In the genomic region with DNA sequence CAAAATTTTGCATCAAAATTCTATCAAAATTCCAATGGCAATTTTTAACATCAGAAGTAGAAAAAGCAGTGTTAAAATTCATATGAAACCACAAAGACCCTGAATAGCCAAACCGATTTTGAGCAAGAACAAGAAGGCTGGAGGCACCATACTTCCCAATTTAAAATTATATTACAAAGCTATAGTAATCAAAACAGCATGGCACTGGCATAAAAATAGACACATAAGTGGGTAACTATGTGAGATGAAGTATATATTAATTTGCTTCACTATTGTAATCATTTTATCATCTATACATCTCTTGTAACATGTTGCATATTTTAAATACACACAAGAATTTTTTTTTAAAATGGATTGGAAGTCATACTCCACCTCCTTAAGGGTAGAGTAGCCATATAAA, we compare ENCODE assay signal across 29 cellular contexts.
"Had no signal": no experiment of that assay in that cellular context is flagged by ENCODE, and none has a peak within 500 bp of the region (broad histone marks: within the 10 kb centered on the region; RNA-seq: fewer than 3 reads in every experiment).

No MANE protein-coding gene starts in this region.

- H3K36me3 ChIP-seq: stomach, suprapubic skin, thoracic aorta, thyroid gland, tibial artery, tibial nerve, transverse colon, upper lobe of left lung, upper lobe of right lung, uterus, vagina had no signal

- H3K27me3 ChIP-seq: stomach, suprapubic skin, testis, thyroid gland, tibial artery, tibial nerve, transverse colon, upper lobe of left lung, upper lobe of right lung, uterus, vagina had no signal

- H3K4me3 Mint-ChIP-seq: stimulated activated effector memory CD8-positive, alpha-beta T cell treated with anti-CD3 and anti-CD28 coated beads, Interleukin-12 subunit alpha, Interleukin-12 subunit beta, amount 100 ng/mL, for 72 hours; stimulated activated memory B cell treated with anti-CD40 and anti-IgM and Interleukin-4, amounts not matched to agents 10 μg/mL and 1 μg/mL and 100 μg/mL, for 72 hours; stimulated activated naive B cell treated with anti-CD40 and anti-IgM and Interleukin-4, amounts not matched to agents 10 μg/mL and 1 μg/mL and 100 μg/mL, for 72 hours; stimulated activated naive CD8-positive, alpha-beta T cell treated with anti-CD3 and anti-CD28 coated beads, Interleukin-15, amount 100 ng/mL, for 72 hours; stimulated activated naive CD8-positive, alpha-beta T cell treated with anti-CD3 and anti-CD28 coated beads, Interleukin-15, Interleukin-2, amounts not matched to agents 100 ng/mL and 50 ng/mL, for 24 hours; type B pancreatic cell had no signal

- H3K4me1 ChIP-seq: stomach, suprapubic skin, testis, thyroid gland, tibial nerve, transverse colon, upper lobe of left lung, upper lobe of right lung, uterus, vagina had no signal

- H3K27ac Mint-ChIP-seq: stimulated activated effector memory CD8-positive, alpha-beta T cell treated with anti-CD3 and anti-CD28 coated beads, Interleukin-12 subunit alpha, Interleukin-12 subunit beta, amount 100 ng/mL, for 72 hours; stimulated activated memory B cell treated with anti-CD40 and anti-IgM and Interleukin-4, amounts not matched to agents 10 μg/mL and 1 μg/mL and 100 μg/mL, for 72 hours; stimulated activated naive B cell treated with anti-CD40 and anti-IgM and Interleukin-4, amounts not matched to agents 10 μg/mL and 1 μg/mL and 100 μg/mL, for 72 hours; stimulated activated naive CD8-positive, alpha-beta T cell treated with anti-CD3 and anti-CD28 coated beads, Interleukin-15, amount 100 ng/mL, for 72 hours; stimulated activated naive CD8-positive, alpha-beta T cell treated with anti-CD3 and anti-CD28 coated beads, Interleukin-15, Interleukin-2, amounts not matched to agents 100 ng/mL and 50 ng/mL, for 24 hours; type B pancreatic cell had no signal

- H3K36me3 Mint-ChIP-seq: stimulated activated effector memory CD8-positive, alpha-beta T cell treated with anti-CD3 and anti-CD28 coated beads, Interleukin-12 subunit alpha, Interleukin-12 subunit beta, amount 100 ng/mL, for 72 hours; stimulated activated memory B cell treated with anti-CD40 and anti-IgM and Interleukin-4, amounts not matched to agents 10 μg/mL and 1 μg/mL and 100 μg/mL, for 72 hours; stimulated activated naive B cell treated with anti-CD40 and anti-IgM and Interleukin-4, amounts not matched to agents 10 μg/mL and 1 μg/mL and 100 μg/mL, for 72 hours had no signal

- H3K27me3 Mint-ChIP-seq: stimulated activated memory B cell treated with anti-CD40 and anti-IgM and Interleukin-4, amounts not matched to agents 10 μg/mL and 1 μg/mL and 100 μg/mL, for 72 hours; stimulated activated naive B cell treated with anti-CD40 and anti-IgM and Interleukin-4, amounts not matched to agents 10 μg/mL and 1 μg/mL and 100 μg/mL, for 72 hours; stimulated activated naive CD8-positive, alpha-beta T cell treated with anti-CD3 and anti-CD28 coated beads, Interleukin-15, amount 100 ng/mL, for 72 hours; stimulated activated naive CD8-positive, alpha-beta T cell treated with anti-CD3 and anti-CD28 coated beads, Interleukin-15, Interleukin-2, amounts not matched to agents 100 ng/mL and 50 ng/mL, for 24 hours; type B pancreatic cell had no signal

- H3K4me1 Mint-ChIP-seq: stimulated activated effector memory CD8-positive, alpha-beta T cell treated with anti-CD3 and anti-CD28 coated beads, Interleukin-12 subunit alpha, Interleukin-12 subunit beta, amount 100 ng/mL, for 72 hours; stimulated activated memory B cell treated with anti-CD40 and anti-IgM and Interleukin-4, amounts not matched to agents 10 μg/mL and 1 μg/mL and 100 μg/mL, for 72 hours; stimulated activated naive B cell treated with anti-CD40 and anti-IgM and Interleukin-4, amounts not matched to agents 10 μg/mL and 1 μg/mL and 100 μg/mL, for 72 hours; stimulated activated naive CD8-positive, alpha-beta T cell treated with anti-CD3 and anti-CD28 coated beads, Interleukin-15, amount 100 ng/mL, for 72 hours had no signal

- ATAC-seq: stimulated activated effector memory CD8-positive, alpha-beta T cell treated with anti-CD3 and anti-CD28 coated beads, Interleukin-12 subunit alpha, Interleukin-12 subunit beta, amount 100 ng/mL, for 72 hours; stimulated activated memory B cell treated with anti-CD40 and anti-IgM and Interleukin-4, amounts not matched to agents 10 μg/mL and 1 μg/mL and 100 μg/mL, for 72 hours; stimulated activated naive B cell treated with anti-CD40 and anti-IgM and Interleukin-4, amounts not matched to agents 10 μg/mL and 1 μg/mL and 100 μg/mL, for 72 hours; stimulated activated naive CD8-positive, alpha-beta T cell treated with anti-CD3 and anti-CD28 coated beads, Interleukin-15, amount 100 ng/mL, for 72 hours; stimulated activated naive CD8-positive, alpha-beta T cell treated with anti-CD3 and anti-CD28 coated beads, Interleukin-15, Interleukin-2, amounts not matched to agents 100 U/mL and 50 U/mL, for 24 hours; upper lobe of right lung had no signal

- H3K9me3 Mint-ChIP-seq: type B pancreatic cell had no signal

- FAIRE-seq: urothelium cell line had no signal

- H3K27ac ChIP-seq: stomach, suprapubic skin, testis, thoracic aorta, thyroid gland, tibial artery, tibial nerve, transverse colon, upper lobe of left lung, upper lobe of right lung, uterus, vagina had no signal

- DNase-seq: stimulated activated CD4-positive, alpha-beta T cell treated with anti-CD3 and anti-CD28 coated beads, Interleukin-2, amount 100 ng/mL, for 48 hours; stimulated activated CD4-positive, alpha-beta T cell treated with anti-CD3 and anti-CD28 coated beads, Interleukin-4, amount 100 ng/mL, for 1 hour; stimulated activated CD4-positive, alpha-beta T cell treated with anti-CD3 and anti-CD28 coated beads, Interleukin-4, amount 100 ng/mL, for 24 hours; stimulated activated CD4-positive, alpha-beta T cell treated with anti-CD3 and anti-CD28 coated beads, Interleukin-4, amount 100 ng/mL, for 4 hours; stimulated activated CD8-positive, alpha-beta memory T cell treated with anti-CD3 and anti-CD28 coated beads, Interleukin-4, amount 100 ng/mL, for 48 hours; stimulated activated naive B cell treated with anti-CD40 and anti-IgM and Interleukin-4, amounts not matched to agents 10 μg/mL and 1 μg/mL and 100 μg/mL, for 72 hours; stimulated activated naive CD4-positive, alpha-beta T cell; stimulated activated naive CD4-positive, alpha-beta T cell treated with Interleukin-2 at 50 U/mL for 16 hours; stimulated activated naive CD8-positive, alpha-beta T cell treated with anti-CD3 and anti-CD28 coated beads, Interleukin-15, amount 100 ng/mL, for 72 hours; stimulated activated naive CD8-positive, alpha-beta T cell treated with anti-CD3 and anti-CD28 coated beads, Interleukin-15, Interleukin-2, amounts not matched to agents 100 U/mL and 50 U/mL, for 24 hours; stomach; substantia nigra; testis; thyroid gland; tibial artery; transverse colon; trophoblast cell; upper lobe of left lung; upper lobe of right lung; uterus had no signal

- H3K4me3 ChIP-seq: stomach, suprapubic skin, testis, thoracic aorta, thyroid gland, tibial artery, tibial nerve, transverse colon, upper lobe of left lung, upper lobe of right lung, uterus, vagina had no signal

- H3K9me3 ChIP-seq: testis, thyroid gland, upper lobe of right lung, uterus, vagina had no signal
